ENCODE assay signal across 21 cellular contexts in the genomic region with DNA sequence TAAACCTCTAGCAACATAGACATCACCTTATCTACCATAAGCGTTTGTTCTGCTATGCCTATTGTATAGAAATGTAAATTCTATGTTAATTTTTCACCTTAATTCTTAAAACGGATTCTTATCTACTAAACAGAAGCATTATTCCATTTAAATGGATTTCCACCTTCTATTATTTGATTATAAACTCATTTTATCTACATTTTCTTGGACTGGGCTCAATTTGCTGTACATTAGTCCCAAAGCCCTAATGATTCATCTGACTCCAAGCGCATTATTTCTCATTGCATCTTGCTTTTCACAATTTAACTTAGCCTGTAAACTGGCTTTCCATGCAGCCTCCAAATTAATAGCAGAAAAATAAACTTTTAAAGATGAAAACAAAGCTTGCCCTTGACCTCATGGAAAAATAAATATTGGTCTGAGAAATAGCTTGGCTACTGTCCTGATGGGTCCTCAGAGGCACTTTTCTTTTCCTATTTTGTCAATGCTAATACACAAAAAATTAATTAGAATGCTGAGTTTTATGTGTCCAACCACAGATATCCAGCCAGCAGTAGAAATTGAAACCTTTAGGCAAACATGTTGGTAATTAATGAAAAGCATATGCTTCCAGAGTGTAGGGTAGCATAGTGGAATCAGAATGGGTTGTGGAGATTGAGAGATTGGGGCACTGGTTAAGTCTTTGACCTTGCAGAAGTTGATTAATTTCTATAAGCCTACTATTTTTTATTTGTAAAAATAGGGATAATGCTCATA.
DNase-seq lines count a peak whose midpoint lies in the region; ATAC-seq, FAIRE-seq and TF ChIP-seq lines count a peak whose summit lies in the region.
"Had no signal": no experiment of that assay in that cellular context is flagged by ENCODE, and none has a peak within 500 bp of the region (broad histone marks: within the 10 kb centered on the region; RNA-seq: fewer than 3 reads in every experiment).

No MANE protein-coding gene starts in this region.

- peak overlapping the region in 1 of 59 donors; percentile 7 for H3K27ac ChIP-seq in dorsolateral prefrontal cortex
- H3K27ac ChIP-seq: BLaER1, Peyer's patch had no signal

- intact Hi-C loops in dorsolateral prefrontal cortex (cut with DNase I): no loop called here

- TF ChIP-seq CTCF in AG10803 (conservative IDR thresholded peaks at IDR 0.05; ENCODE audit: low read length) (no peak), dorsolateral prefrontal cortex (IDR thresholded peaks at IDR 0.05 in 54 of 56, conservative IDR thresholded peaks at IDR 0.05 in 2 of 56; ENCODE audit: low read depth in 1 of 56, partially characterized antibody in 56 of 56) (no peak), omental fat pad (IDR thresholded peaks at IDR 0.05) (no peak)

- no peak for ATAC-seq in GM19324 (IDR thresholded peaks at IDR 0.05; ENCODE audit: low FRiP score, unreplicated experiment)
- no peak for ATAC-seq in omental fat pad (ENCODE audit: low FRiP score)
- ATAC-seq: GM12878, HCT116 had no signal

- DNase-seq in AG10803 (ENCODE audit: low read depth): peak; percentile 68
- DNase-seq in M059J (ENCODE audit: low read depth): peak; percentile 9
- DNase-seq in left kidney (ENCODE audit: low read depth, low spot score): peak; percentile 4
- DNase-seq in dorsolateral prefrontal cortex: no peak
- no peak for DNase-seq in omental fat pad (ENCODE audit: low spot score)
- DNase-seq: CD4-positive, alpha-beta T cell; COR-L47; DMS79; GOT3; KBM-7; NCI-H1092; NCI-H146; NCI-H2029; NCI-H446; NCI-H69; Peyer's patch had no signal

- peak; percentile 98 for FAIRE-seq in endometrium (lab: Jason Lieb, UNC)
- FAIRE-seq: GM12878 had no signal

- H3K27me3 ChIP-seq in dorsolateral prefrontal cortex: no peaks in the 10 kb centered on the region
- H3K27me3 ChIP-seq: BLaER1, Peyer's patch had no signal

- no peak overlapping the region for H3K4me3 ChIP-seq in AG10803 (ENCODE audit: low read length)
- no peak overlapping the region for H3K4me3 ChIP-seq in dorsolateral prefrontal cortex
- H3K4me3 ChIP-seq: BLaER1, GM12878, Peyer's patch had no signal

Comparison
In these comparisons a context has a peak if more than half of its experiments do, and no peak if none do; other contexts are left out.
1. DNase-seq: peak in AG10803 (single experiment), M059J (single experiment) and left kidney (single experiment); none in dorsolateral prefrontal cortex (0 of 10) and omental fat pad (single experiment).